Comparison of ENCODE assay signal across 20 cellular contexts in genomic region chr15:42373274-42373673, GRCh38. TPM values are rescaled to one million over a fixed set of nuclear protein-coding genes. Genes with fewer than 3 reads are reported as not detected.
DNase-seq lines count a peak whose midpoint lies in the region; ATAC-seq, FAIRE-seq and TF ChIP-seq lines count a peak whose summit lies in the region.
"Had no signal": no experiment of that assay in that cellular context is flagged by ENCODE, and none has a peak within 500 bp of the region (broad histone marks: within the 10 kb centered on the region; RNA-seq: fewer than 3 reads in every experiment).

No MANE protein-coding gene starts in this region.

- in situ Hi-C loops in K562 (cut with MboI), result no loop called here

- FAIRE-seq in K562 (lab: Jason Lieb, UNC), result no peak
- FAIRE-seq: G401.6, GM12891 had no signal

- peaks cover 9% of the 10 kb centered on the region for H3K36me3 Mint-ChIP-seq in CD4-positive, CD25-positive, alpha-beta regulatory T cell

- H4K20me1 ChIP-seq in K562 (replicated peaks; ENCODE audit: control insufficient read depth, insufficient read depth, low read length), result no peaks in the 10 kb centered on the region

- no peak overlapping the region for H3K4me3 Mint-ChIP-seq in CD4-positive, CD25-positive, alpha-beta regulatory T cell

- peak overlapping the region in 2 of 3 donors; percentile 2 to 27 for H3K27ac Mint-ChIP-seq in CD4-positive, CD25-positive, alpha-beta regulatory T cell

- no peak overlapping the region for H3K4me2 ChIP-seq in K562 (ENCODE audit: insufficient read depth, low read length)
- H3K4me2 ChIP-seq: KMS-11 had no signal

- no peaks in the 10 kb centered on the region for H3K27me3 ChIP-seq in CD4-positive, CD25-positive, alpha-beta regulatory T cell (ENCODE audit: control insufficient read depth, insufficient read depth, low read length)
- H3K27me3 ChIP-seq in K562 (ENCODE audit: control insufficient read depth in 2 of 2, insufficient read depth in 2 of 2, low read length in 2 of 2), result no peaks in the 10 kb centered on the region
- no peaks in the 10 kb centered on the region for H3K27me3 ChIP-seq in left ventricle myocardium inferior (ENCODE audit: low read depth)
- no peaks in the 10 kb centered on the region for H3K27me3 ChIP-seq in psoas muscle (ENCODE audit: insufficient read depth in 3 of 3, low read length in 2 of 3)

- no peaks in the 10 kb centered on the region for H3K9me3 ChIP-seq in CD4-positive, CD25-positive, alpha-beta regulatory T cell (ENCODE audit: control insufficient read depth in 2 of 2, low read length in 2 of 2)
- H3K9me3 ChIP-seq in K562 (replicated peaks; ENCODE audit: control insufficient read depth, insufficient read depth, low read depth, low read length) (no peaks in the 10 kb centered on the region), left ventricle myocardium inferior (replicated peaks) (peaks cover 4% of the 10 kb centered on the region), psoas muscle (peaks cover 8% of the 10 kb centered on the region)

- no peak for TF ChIP-seq CTCF in K562 (IDR thresholded peaks at IDR 0.05 in 2 of 3, conservative IDR thresholded peaks at IDR 0.05 in 1 of 3; ENCODE audit: insufficient read depth in 2 of 3, low read depth in 1 of 3, low read length in 3 of 3)
- no peak for TF ChIP-seq CTCF in left ventricle myocardium inferior (IDR thresholded peaks at IDR 0.05; ENCODE audit: borderline replicate concordance)
- no peak for TF ChIP-seq CTCF in psoas muscle (IDR thresholded peaks at IDR 0.05)

- no peak overlapping the region for H3K27ac ChIP-seq in CD4-positive, CD25-positive, alpha-beta regulatory T cell (ENCODE audit: insufficient read depth, low read length, poor library complexity, severe bottlenecking)
- no peak overlapping the region for H3K27ac ChIP-seq in K562 (ENCODE audit: extremely low read depth, low read depth, low read length)
- H3K27ac ChIP-seq in left ventricle myocardium inferior (replicated peaks), result no peak overlapping the region
- H3K27ac ChIP-seq in psoas muscle, result peak overlapping the region; percentile 96
- H3K27ac ChIP-seq: GM23248, HL-60, KMS-11 had no signal

- CTCF ChIA-PET in K562 (lab: Yijun Ruan, JAX; ENCODE audit: low intra/inter-chr PET ratio), result no interaction called here

- H3K79me2 ChIP-seq in K562 (ENCODE audit: control insufficient read depth, insufficient read depth, low read length), result no peaks in the 10 kb centered on the region

- H3K36me3 ChIP-seq in CD4-positive, CD25-positive, alpha-beta regulatory T cell (ENCODE audit: control insufficient read depth, insufficient read depth, low read length), result no peaks in the 10 kb centered on the region
- H3K36me3 ChIP-seq in K562 (ENCODE audit: control insufficient read depth, insufficient read depth, low read length), result no peaks in the 10 kb centered on the region
- H3K36me3 ChIP-seq in left ventricle myocardium inferior, result no peaks in the 10 kb centered on the region
- H3K36me3 ChIP-seq in psoas muscle (ENCODE audit: insufficient read depth in 1 of 2, low read depth in 1 of 2), result peaks cover 0 to 13% of the 10 kb centered on the region in 2 donors

- TF ChIP-seq POLR2A in K562 (conservative IDR thresholded peaks at IDR 0.05), result no peak

- DNase-seq in CD4-positive, CD25-positive, alpha-beta regulatory T cell, result no peak
- DNase-seq in K562 (ENCODE audit: extremely low read depth in 1 of 4, low spot score in 3 of 4), result no peak
- DNase-seq in left ventricle myocardium inferior, result peak; percentile 72
- DNase-seq in psoas muscle, result peak; percentile 57 to 88
- DNase-seq in activated CD4-positive, CD25-positive, alpha-beta regulatory T cell treated with anti-CD3 and anti-CD28 coated beads, Interleukin-2, amount 50 U/mL, for 72 hours, result no peak
- no peak for DNase-seq in NCI-H510A (lab: John Stamatoyannopoulos, UW)
- DNase-seq: AML-193, DMS79, GM23248, NCI-H1105, NCI-H1694 treated with DMSO at 0.1 percent for 48 hours, NCI-H345, SHP77 had no signal

- intact Hi-C loops in K562 (cut with micrococcal nuclease) (no loop called here), left ventricle myocardium inferior (cut with micrococcal nuclease) (no loop called here), psoas muscle (cut with DNase I) (no loop called here)

- H3K4me1 Mint-ChIP-seq in CD4-positive, CD25-positive, alpha-beta regulatory T cell, result peaks cover 0 to 2% (median 0%) of the 10 kb centered on the region in 4 donors

- TF ChIP-seq EP300 in K562 (IDR thresholded peaks at IDR 0.05; ENCODE audit: low read length), result no peak

- ATAC-seq in CD4-positive, CD25-positive, alpha-beta regulatory T cell (ENCODE audit: low read depth in 2 of 2), result no peak
- ATAC-seq in K562 (no peak), psoas muscle (peak; percentile 40 to 78 (median 60)), HG03095 (IDR thresholded peaks at IDR 0.05; ENCODE audit: unreplicated experiment) (no peak), GM18517 (IDR thresholded peaks at IDR 0.05; ENCODE audit: unreplicated experiment) (no peak)
- ATAC-seq: HCT116 had no signal

- no peaks in the 10 kb centered on the region for H3K9me1 ChIP-seq in K562 (ENCODE audit: control insufficient read depth, insufficient read depth, low read length)

- BruUV-seq in K562 (replicated peaks; lab: Mats Ljungman, UMichigan), result no TSS peak

- H2AFZ ChIP-seq in K562 (ENCODE audit: low read depth, low read length), result no peak overlapping the region
- H2AFZ ChIP-seq: GM23248 had no signal

- H3K27me3 Mint-ChIP-seq in CD4-positive, CD25-positive, alpha-beta regulatory T cell, result no peaks in the 10 kb centered on the region

- WGBS in K562 (ENCODE audit: insufficient coverage, low coverage, missing lambda C conversion rate), result 63% methylated on average over 1 of the region's 1 CpG
- 38 to 71% (median 39%) methylated on average over 1 of the region's 1 CpG for WGBS in psoas muscle, 3 donors

- H3K9me3 Mint-ChIP-seq in CD4-positive, CD25-positive, alpha-beta regulatory T cell, result peaks cover 0 to 9% (median under 1%) of the 10 kb centered on the region in 7 donors

- no peak overlapping the region for H3K9ac ChIP-seq in K562 (ENCODE audit: insufficient read depth in 1 of 2, low read depth in 2 of 2, low read length in 2 of 2)
- H3K9ac ChIP-seq: GM23248, KMS-11 had no signal

- H3K4me1 ChIP-seq in CD4-positive, CD25-positive, alpha-beta regulatory T cell (ENCODE audit: control insufficient read depth, insufficient read depth, low read length, poor library complexity, severe bottlenecking), result no peaks in the 10 kb centered on the region
- no peaks in the 10 kb centered on the region for H3K4me1 ChIP-seq in K562 (replicated peaks in 1 of 2; ENCODE audit: control insufficient read depth in 2 of 2, insufficient read depth in 2 of 2, low read length in 2 of 2)
- peaks cover 10% of the 10 kb centered on the region for H3K4me1 ChIP-seq in left ventricle myocardium inferior
- peaks cover 43% of the 10 kb centered on the region for H3K4me1 ChIP-seq in psoas muscle

- POLR2A ChIA-PET in K562 (lab: Yijun Ruan, JAX), result interaction anchor here (0.6 to 1.1 kb wide), 2 partner anchors 104 to 209 kb away, joined by 3 read pairs; no protein-coding TSS in a partner anchor

- TF ChIP-seq RAD21 in K562 (CRISPR knock-in tag; conservative IDR thresholded peaks at IDR 0.05 in 1 of 2, IDR thresholded peaks at IDR 0.05 in 1 of 2), result no peak

- H3K4me3 ChIP-seq in CD4-positive, CD25-positive, alpha-beta regulatory T cell (ENCODE audit: low read depth, low read length), result no peak overlapping the region
- no peak overlapping the region for H3K4me3 ChIP-seq in K562
- H3K4me3 ChIP-seq in left ventricle myocardium inferior, result no peak overlapping the region
- no peak overlapping the region for H3K4me3 ChIP-seq in psoas muscle
- H3K4me3 ChIP-seq: GM23248 had no signal

TF ChIP-seq in K562, 482 proteins besides CTCF, POLR2A, EP300 and RAD21:
- peak; percentile 45 for TF ChIP-seq CBFA2T3 (IDR thresholded peaks at IDR 0.05)
- no peak for TF ChIP-seq PCBP1 (IDR thresholded peaks at IDR 0.05; ENCODE audit: low read depth, low read length, poor library complexity, severe bottlenecking)

RNA-seq across cellular contexts. Expression of gene CAPN3, which starts 14.0 kb away (rescaled TPM):
- total RNA-seq in CD4-positive, CD25-positive, alpha-beta regulatory T cell, result 15.6 TPM
- polyA plus RNA-seq in CD4-positive, CD25-positive, alpha-beta regulatory T cell, result under 1 TPM in 1 of 4 donors, not detected in 3; 0.21 TPM
- 1.1 and 2.1 TPM in 2 replicates for total RNA-seq in K562 (2011; cell fraction: chromatin; rRNA removed; ENCODE audit: low replicate concordance)
- total RNA-seq in K562 (2011; cell fraction: nucleolus; rRNA removed), result 0.39 and 0.67 TPM in 2 replicates
- total RNA-seq in K562 (2011; cell fraction: nucleoplasm; rRNA removed), result 0.88 and 0.92 TPM in 2 replicates
- 0.18 TPM in 1 of 2 replicates, not detected in the other for total RNA-seq in K562 (2014; rRNA removed)
- 0.35 TPM in 1 of 2 replicates, not detected in the other for total RNA-seq in K562 (2014; rRNA removed; fragmentation: Illumina TruSeq; extraction: Trizol)
- total RNA-seq in K562 (2015; rRNA removed; fragmentation: Illumina TruSeq; extraction: Trizol), result 0.25 and 0.41 TPM in 2 replicates
- total RNA-seq in K562 (2021), result 0.33 TPM in 1 of 2 replicates, not detected in the other
- 0.07 and 0.39 TPM in 2 replicates for polyA plus RNA-seq in K562 (2011; rRNA removed)
- 0.28 and 0.72 TPM in 2 replicates for polyA plus RNA-seq in K562 (2011; cell fraction: cytosol; rRNA removed)
- 0.92 and 2.7 TPM in 2 replicates for polyA plus RNA-seq in K562 (2011; cell fraction: nucleus; rRNA removed)
- polyA plus RNA-seq in K562 (2012), result 0.21 and 1.1 TPM in 2 replicates
- polyA plus RNA-seq in K562 (2014; fragmentation: Illumina TruSeq; extraction: Trizol), result 0.22 and 0.34 TPM in 2 replicates
- under 1 TPM in 1 of 2 experiments, not detected in 1; 0.20 TPM for polyA plus RNA-seq in K562 (2014; fragmentation: Nextera tagmentation; extraction: Ambion mirVana)
- 0.03 and 0.04 TPM in 2 replicates for polyA plus RNA-seq in K562 (2014; rRNA removed)
- 0.24 TPM in 1 of 2 replicates, not detected in the other for polyA minus RNA-seq in K562 (2011; rRNA and poly(A)+ RNA removed)
- polyA minus RNA-seq in K562 (2011; cell fraction: cytosol; rRNA and poly(A)+ RNA removed), result not detected in 2 replicates
- polyA minus RNA-seq in K562 (2011; cell fraction: nucleus; rRNA and poly(A)+ RNA removed), result 0.33 TPM in 1 of 2 replicates, not detected in the other
- total RNA-seq in left ventricle myocardium inferior, result 6.0 TPM
- 100 to 1,000 TPM; 216 to 413 (median 266) TPM for total RNA-seq in psoas muscle
- 100 to 1,000 TPM; 114 to 214 (median 154) TPM for polyA plus RNA-seq in psoas muscle

Comparison
In these comparisons a context has a peak if more than half of its experiments do, and no peak if none do; other contexts are left out.
1. ATAC-seq: peak in psoas muscle (4 of 4); none in CD4-positive, CD25-positive, alpha-beta regulatory T cell (0 of 2), K562 (single experiment), HG03095 (single experiment) and GM18517 (single experiment).
2. DNase-seq: peak in left ventricle myocardium inferior (single experiment) and psoas muscle (2 of 2); none in CD4-positive, CD25-positive, alpha-beta regulatory T cell (0 of 3), K562 (0 of 4), activated CD4-positive, CD25-positive, alpha-beta regulatory T cell treated with anti-CD3 and anti-CD28 coated beads, Interleukin-2, amount 50 U/mL, for 72 hours (single experiment) and NCI-H510A (single experiment).
3. RNA of gene CAPN3, which starts 14.0 kb away (total RNA-seq): 216 to 413 TPM in psoas muscle; 15.6 TPM in CD4-positive, CD25-positive, alpha-beta regulatory T cell (single experiment), 6.0 TPM in left ventricle myocardium inferior (single experiment) and 0.18 to 2.1 TPM in K562; every median in the first group is over 10 times any median in the second.